Comparison of ENCODE assay signal across 15 cellular contexts in genomic region chr3:10957976-10958749, GRCh38. TPM values are rescaled to one million over a fixed set of nuclear protein-coding genes. Genes with fewer than 3 reads are reported as not detected.
DNase-seq lines count a peak whose midpoint lies in the region; ATAC-seq and TF ChIP-seq lines count a peak whose summit lies in the region.
"Had no signal": no experiment of that assay in that cellular context is flagged by ENCODE, and none has a peak within 500 bp of the region (broad histone marks: within the 10 kb centered on the region; RNA-seq: fewer than 3 reads in every experiment).

No MANE protein-coding gene starts in this region.

- no peak for TF ChIP-seq CTCF in colonic mucosa (IDR thresholded peaks at IDR 0.05)
- no peak for TF ChIP-seq CTCF in gastrocnemius medialis (IDR thresholded peaks at IDR 0.05 in 4 of 5, conservative IDR thresholded peaks at IDR 0.05 in 1 of 5)

- H3K9me3 ChIP-seq in colonic mucosa: no peaks in the 10 kb centered on the region
- H3K9me3 ChIP-seq in gastrocnemius medialis: no peaks in the 10 kb centered on the region
- H3K9me3 ChIP-seq: sigmoid colon had no signal

- peak; percentile 29 for DNase-seq in GF-D8 (lab: John Stamatoyannopoulos, UW)
- DNase-seq in NCI-H2029 (lab: John Stamatoyannopoulos, UW): peak; percentile 99
- peak; percentile 29 for DNase-seq in colonic mucosa
- peak; percentile 80 to 90 for DNase-seq in gastrocnemius medialis
- no peak for DNase-seq in activated T-helper 2 cell treated with anti-CD3 and anti-CD28 coated beads, Interferon-gamma antibody, Interleukin-2, Interleukin-4, amounts not matched to agents 10 μg/mL and 5 μg/mL and 100 μg/mL, durations not matched to agents 14 hours and 24 hours and 36 hours (ENCODE audit: low spot score)
- no peak for DNase-seq in NCI-H774 (lab: John Stamatoyannopoulos, UW)
- no peak for DNase-seq in activated CD4-positive, alpha-beta T cell treated with anti-CD3 and anti-CD28 coated beads for 1 hour
- DNase-seq in activated CD4-positive, alpha-beta memory T cell treated with anti-CD3 and anti-CD28 coated beads for 36 hours: no peak
- DNase-seq: activated CD4-positive, alpha-beta T cell treated with anti-CD3 and anti-CD28 coated beads, Interleukin-2, amount 10 ng/mL, durations not matched to agents 7 days and 5 days; activated naive CD8-positive, alpha-beta T cell treated with anti-CD3 and anti-CD28 coated beads for 36 hours; DND-41; effector memory CD8-positive, alpha-beta T cell; NCI-H524 treated with DMSO at 0.1 percent for 48 hours; sigmoid colon had no signal

- no peak overlapping the region for H3K9ac ChIP-seq in colonic mucosa (ENCODE audit: low read depth in 2 of 2, low read length in 2 of 2)

- no peak for TF ChIP-seq POLR2A in gastrocnemius medialis (IDR thresholded peaks at IDR 0.05)

- H3K27ac Mint-ChIP-seq in activated T-helper 2 cell treated with anti-CD3 and anti-CD28 coated beads, Interferon-gamma antibody, Interleukin-2, Interleukin-4, amounts not matched to agents 10 μg/mL and 5 μg/mL and 100 μg/mL, durations not matched to agents 14 hours and 24 hours and 36 hours: no peak overlapping the region
- H3K27ac Mint-ChIP-seq in activated CD4-positive, alpha-beta memory T cell treated with anti-CD3 and anti-CD28 coated beads for 36 hours: no peak overlapping the region
- H3K27ac Mint-ChIP-seq: activated CD4-positive, alpha-beta T cell treated with anti-CD3 and anti-CD28 coated beads, Interleukin-2, amount 10 ng/mL, durations not matched to agents 7 days and 5 days; activated naive CD8-positive, alpha-beta T cell treated with anti-CD3 and anti-CD28 coated beads for 36 hours; effector memory CD8-positive, alpha-beta T cell; mesothelial cell of epicardium had no signal

- ATAC-seq in gastrocnemius medialis: peak; percentile 92 to 94
- ATAC-seq: effector memory CD8-positive, alpha-beta T cell had no signal

- no peaks in the 10 kb centered on the region for H3K36me3 Mint-ChIP-seq in activated T-helper 2 cell treated with anti-CD3 and anti-CD28 coated beads, Interferon-gamma antibody, Interleukin-2, Interleukin-4, amounts not matched to agents 10 μg/mL and 5 μg/mL and 100 μg/mL, durations not matched to agents 14 hours and 24 hours and 36 hours (ENCODE audit: low read depth)
- H3K36me3 Mint-ChIP-seq in activated CD4-positive, alpha-beta memory T cell treated with anti-CD3 and anti-CD28 coated beads for 36 hours: no peaks in the 10 kb centered on the region
- H3K36me3 Mint-ChIP-seq: activated naive CD8-positive, alpha-beta T cell treated with anti-CD3 and anti-CD28 coated beads for 36 hours; mesothelial cell of epicardium had no signal

- no peaks in the 10 kb centered on the region for H3K36me3 ChIP-seq in colonic mucosa
- no peaks in the 10 kb centered on the region for H3K36me3 ChIP-seq in gastrocnemius medialis
- H3K36me3 ChIP-seq: sigmoid colon had no signal

- H3K9me3 Mint-ChIP-seq in activated T-helper 2 cell treated with anti-CD3 and anti-CD28 coated beads, Interferon-gamma antibody, Interleukin-2, Interleukin-4, amounts not matched to agents 10 μg/mL and 5 μg/mL and 100 μg/mL, durations not matched to agents 14 hours and 24 hours and 36 hours: no peaks in the 10 kb centered on the region
- H3K9me3 Mint-ChIP-seq in activated CD4-positive, alpha-beta memory T cell treated with anti-CD3 and anti-CD28 coated beads for 36 hours: no peaks in the 10 kb centered on the region
- H3K9me3 Mint-ChIP-seq: activated CD4-positive, alpha-beta T cell treated with anti-CD3 and anti-CD28 coated beads, Interleukin-2, amount 10 ng/mL, durations not matched to agents 7 days and 5 days; activated naive CD8-positive, alpha-beta T cell treated with anti-CD3 and anti-CD28 coated beads for 36 hours; effector memory CD8-positive, alpha-beta T cell; mesothelial cell of epicardium had no signal

- H3K4me1 ChIP-seq in colonic mucosa: no peaks in the 10 kb centered on the region
- peaks cover 35 to 41% of the 10 kb centered on the region in 2 donors for H3K4me1 ChIP-seq in gastrocnemius medialis
- H3K4me1 ChIP-seq: sigmoid colon had no signal

- intact Hi-C loops in colonic mucosa (cut with DNase I): no loop called here
- intact Hi-C loops in gastrocnemius medialis (cut with DNase I; ENCODE audit: low total_unique reads): no loop called here
- intact Hi-C loops in activated T-helper 2 cell treated with anti-CD3 and anti-CD28 coated beads, Interferon-gamma antibody, Interleukin-2, Interleukin-4, amounts not matched to agents 10 μg/mL and 5 μg/mL and 100 μg/mL, durations not matched to agents 14 hours and 24 hours and 36 hours (cut with micrococcal nuclease): no loop called here
- intact Hi-C loops in activated CD4-positive, alpha-beta memory T cell treated with anti-CD3 and anti-CD28 coated beads for 36 hours (cut with micrococcal nuclease): no loop called here

- POLR2A ChIA-PET in activated CD4-positive, alpha-beta memory T cell treated with anti-CD3 and anti-CD28 coated beads for 36 hours (lab: Charles Lee): interaction anchor here (0.6 kb wide), 1 partner anchor 50 kb away, joined by 3 read pairs; no protein-coding TSS in a partner anchor

- CTCF ChIA-PET in activated CD4-positive, alpha-beta memory T cell treated with anti-CD3 and anti-CD28 coated beads for 36 hours (lab: Charles Lee): interaction anchor here (1.4 to 2.2 kb wide), 2 partner anchors 12 to 24 kb away, joined by 5 to 8 read pairs; no protein-coding TSS in a partner anchor

- no peak overlapping the region for H3K27ac ChIP-seq in colonic mucosa
- H3K27ac ChIP-seq in gastrocnemius medialis: peak overlapping the region; percentile 61 to 73 (median 69)
- H3K27ac ChIP-seq: sigmoid colon had no signal

- in situ Hi-C loops in gastrocnemius medialis (cut with MboI; ENCODE audit: low sequenced_read_pairs in 4 of 4): loop anchor here in 2 of 4 donors (10.0 to 25.0 kb wide), 2 partner anchors 97 to 704 kb away; no protein-coding TSS in a partner anchor

- no peaks in the 10 kb centered on the region for H3K4me1 Mint-ChIP-seq in activated T-helper 2 cell treated with anti-CD3 and anti-CD28 coated beads, Interferon-gamma antibody, Interleukin-2, Interleukin-4, amounts not matched to agents 10 μg/mL and 5 μg/mL and 100 μg/mL, durations not matched to agents 14 hours and 24 hours and 36 hours (ENCODE audit: low read depth)
- H3K4me1 Mint-ChIP-seq in activated CD4-positive, alpha-beta memory T cell treated with anti-CD3 and anti-CD28 coated beads for 36 hours (ENCODE audit: low read depth): no peaks in the 10 kb centered on the region
- H3K4me1 Mint-ChIP-seq: activated CD4-positive, alpha-beta T cell treated with anti-CD3 and anti-CD28 coated beads, Interleukin-2, amount 10 ng/mL, durations not matched to agents 7 days and 5 days; activated naive CD8-positive, alpha-beta T cell treated with anti-CD3 and anti-CD28 coated beads for 36 hours; mesothelial cell of epicardium had no signal

- H3K27me3 ChIP-seq in colonic mucosa: no peaks in the 10 kb centered on the region
- no peaks in the 10 kb centered on the region for H3K27me3 ChIP-seq in gastrocnemius medialis
- H3K27me3 ChIP-seq: sigmoid colon had no signal

- H3K4me3 ChIP-seq in colonic mucosa (no peak overlapping the region), gastrocnemius medialis (no peak overlapping the region)
- H3K4me3 ChIP-seq: sigmoid colon had no signal

- H3K4me3 Mint-ChIP-seq in activated T-helper 2 cell treated with anti-CD3 and anti-CD28 coated beads, Interferon-gamma antibody, Interleukin-2, Interleukin-4, amounts not matched to agents 10 μg/mL and 5 μg/mL and 100 μg/mL, durations not matched to agents 14 hours and 24 hours and 36 hours (ENCODE audit: low read depth): no peak overlapping the region
- H3K4me3 Mint-ChIP-seq in activated CD4-positive, alpha-beta memory T cell treated with anti-CD3 and anti-CD28 coated beads for 36 hours: no peak overlapping the region
- H3K4me3 Mint-ChIP-seq: activated CD4-positive, alpha-beta T cell treated with anti-CD3 and anti-CD28 coated beads, Interleukin-2, amount 10 ng/mL, durations not matched to agents 7 days and 5 days; activated naive CD8-positive, alpha-beta T cell treated with anti-CD3 and anti-CD28 coated beads for 36 hours; effector memory CD8-positive, alpha-beta T cell; mesothelial cell of epicardium had no signal

- H3K27me3 Mint-ChIP-seq in activated T-helper 2 cell treated with anti-CD3 and anti-CD28 coated beads, Interferon-gamma antibody, Interleukin-2, Interleukin-4, amounts not matched to agents 10 μg/mL and 5 μg/mL and 100 μg/mL, durations not matched to agents 14 hours and 24 hours and 36 hours (ENCODE audit: low read depth): no peaks in the 10 kb centered on the region
- H3K27me3 Mint-ChIP-seq in activated CD4-positive, alpha-beta memory T cell treated with anti-CD3 and anti-CD28 coated beads for 36 hours: peaks cover 7% of the 10 kb centered on the region
- H3K27me3 Mint-ChIP-seq: activated CD4-positive, alpha-beta T cell treated with anti-CD3 and anti-CD28 coated beads, Interleukin-2, amount 10 ng/mL, durations not matched to agents 7 days and 5 days had no signal

RNA-seq across cellular contexts. Expression of gene SLC6A1, which starts 34.4 kb away (rescaled TPM):
- total RNA-seq in colonic mucosa (under 1 TPM; 0.05 to 0.21 TPM), gastrocnemius medialis (under 1 TPM; 0.23 to 0.36 (median 0.31) TPM)
- total RNA-seq in activated T-helper 2 cell treated with anti-CD3 and anti-CD28 coated beads, Interferon-gamma antibody, Interleukin-2, Interleukin-4, amounts not matched to agents 10 μg/mL and 5 μg/mL and 100 μg/mL, durations not matched to agents 14 hours and 24 hours and 36 hours: not detected in 2 replicates
- not detected for total RNA-seq in activated CD4-positive, alpha-beta memory T cell treated with anti-CD3 and anti-CD28 coated beads for 36 hours
- total RNA-seq: activated CD4-positive, alpha-beta T cell treated with anti-CD3 and anti-CD28 coated beads, Interleukin-2, amount 10 ng/mL, durations not matched to agents 7 days and 5 days; activated naive CD8-positive, alpha-beta T cell treated with anti-CD3 and anti-CD28 coated beads for 36 hours; mesothelial cell of epicardium had no signal

Comparison
In these comparisons a context has a peak if more than half of its experiments do, and no peak if none do; other contexts are left out.
1. DNase-seq: peak in GF-D8 (single experiment), NCI-H2029 (single experiment), colonic mucosa (single experiment) and gastrocnemius medialis (2 of 2); none in activated T-helper 2 cell treated with anti-CD3 and anti-CD28 coated beads, Interferon-gamma antibody, Interleukin-2, Interleukin-4, amounts not matched to agents 10 μg/mL and 5 μg/mL and 100 μg/mL, durations not matched to agents 14 hours and 24 hours and 36 hours (single experiment), NCI-H774 (single experiment), activated CD4-positive, alpha-beta T cell treated with anti-CD3 and anti-CD28 coated beads for 1 hour (single experiment) and activated CD4-positive, alpha-beta memory T cell treated with anti-CD3 and anti-CD28 coated beads for 36 hours (single experiment).